ENCODE assay signal across 10 cellular contexts in genomic region chr1:172588296-172589291, GRCh38. TPM values are rescaled to one million over a fixed set of nuclear protein-coding genes. Genes with fewer than 3 reads are reported as not detected.
DNase-seq lines count a peak whose midpoint lies in the region; ATAC-seq lines count a peak whose summit lies in the region.
"Had no signal": no experiment of that assay in that cellular context is flagged by ENCODE, and none has a peak within 500 bp of the region (broad histone marks: within the 10 kb centered on the region; RNA-seq: fewer than 3 reads in every experiment).

No MANE protein-coding gene starts in this region.

- H3K36me3 ChIP-seq in CD8-positive, alpha-beta memory T cell (ENCODE audit: insufficient read depth, low read length), result peaks cover 17% of the 10 kb centered on the region

- no peaks in the 10 kb centered on the region for H3K9me3 ChIP-seq in CD8-positive, alpha-beta memory T cell (ENCODE audit: low read length)

- H3K4me3 ChIP-seq in CD8-positive, alpha-beta memory T cell (ENCODE audit: low read length), result no peak overlapping the region
- H3K4me3 ChIP-seq: cardiac muscle cell had no signal

- H3K4me3 Mint-ChIP-seq in CD8-positive, alpha-beta memory T cell, result no peak overlapping the region
- H3K4me3 Mint-ChIP-seq in activated naive CD8-positive, alpha-beta T cell, result no peak overlapping the region

- CTCF ChIA-PET in CD8-positive, alpha-beta memory T cell (lab: Charles Lee), result no interaction called here

- DNase-seq in CD8-positive, alpha-beta memory T cell, result no peak
- peak; percentile 48 for DNase-seq in HPDE6-E6E7 (ENCODE audit: extremely low spot score)
- peak; percentile 75 to 95 for DNase-seq in lung microvascular endothelial cell (ENCODE audit: low read depth in 2 of 2)
- no peak for DNase-seq in NCI-H1694 treated with DMSO at 0.1 percent for 48 hours (lab: John Stamatoyannopoulos, UW)
- no peak for DNase-seq in NK-92 (lab: John Stamatoyannopoulos, UW; ENCODE audit: unreplicated experiment)
- DNase-seq in SKM-1 (lab: John Stamatoyannopoulos, UW; ENCODE audit: unreplicated experiment), result no peak

- H3K27me3 ChIP-seq in CD8-positive, alpha-beta memory T cell (ENCODE audit: insufficient read depth, low read length, poor library complexity, severe bottlenecking), result no peaks in the 10 kb centered on the region
- H3K27me3 ChIP-seq: cardiac muscle cell had no signal

- peaks cover 14 to 33% (median 21%) of the 10 kb centered on the region in 3 donors for H3K4me1 Mint-ChIP-seq in CD8-positive, alpha-beta memory T cell
- H3K4me1 Mint-ChIP-seq in activated naive CD8-positive, alpha-beta T cell (ENCODE audit: low read depth), result peaks cover 14% of the 10 kb centered on the region

- no peaks in the 10 kb centered on the region for H3K27me3 Mint-ChIP-seq in CD8-positive, alpha-beta memory T cell
- H3K27me3 Mint-ChIP-seq in activated naive CD8-positive, alpha-beta T cell, result no peaks in the 10 kb centered on the region
- H3K27me3 Mint-ChIP-seq: progenitor cell of endocrine pancreas had no signal

- H3K27ac ChIP-seq in CD8-positive, alpha-beta memory T cell (ENCODE audit: low read depth, low read length), result peak overlapping the region; percentile 19
- H3K27ac ChIP-seq: cardiac muscle cell had no signal

- H3K9me3 Mint-ChIP-seq in CD8-positive, alpha-beta memory T cell, result peaks cover 0 to 2% (median 0%) of the 10 kb centered on the region in 5 donors
- no peaks in the 10 kb centered on the region for H3K9me3 Mint-ChIP-seq in activated naive CD8-positive, alpha-beta T cell (ENCODE audit: low read depth)

- peaks cover 10% of the 10 kb centered on the region for H3K4me1 ChIP-seq in CD8-positive, alpha-beta memory T cell (ENCODE audit: insufficient read depth, low read length)

- H3K36me3 Mint-ChIP-seq in CD8-positive, alpha-beta memory T cell, result peaks cover 36 to 67% (median 38%) of the 10 kb centered on the region in 3 donors
- peaks cover 40% of the 10 kb centered on the region for H3K36me3 Mint-ChIP-seq in activated naive CD8-positive, alpha-beta T cell

- POLR2A ChIA-PET in CD8-positive, alpha-beta memory T cell (lab: Charles Lee), result interaction anchor here (0.7 kb wide), 1 partner anchor 186 kb away, joined by 3 read pairs; no protein-coding TSS in a partner anchor

- no peak for ATAC-seq in HG02973 (IDR thresholded peaks at IDR 0.05; ENCODE audit: unreplicated experiment)

- peak overlapping the region in 5 of 8 donors; percentile 2 to 74 (median 65) for H3K27ac Mint-ChIP-seq in CD8-positive, alpha-beta memory T cell
- peak overlapping the region; percentile 72 for H3K27ac Mint-ChIP-seq in activated naive CD8-positive, alpha-beta T cell
- H3K27ac Mint-ChIP-seq: progenitor cell of endocrine pancreas had no signal

RNA-seq across cellular contexts. Expression of gene SUCO, which starts 55.6 kb away (rescaled TPM):
- 10 to 100 TPM; 25.1 to 25.2 TPM for total RNA-seq in CD8-positive, alpha-beta memory T cell
- 15.3 TPM for polyA plus RNA-seq in CD8-positive, alpha-beta memory T cell
- total RNA-seq in lung microvascular endothelial cell, result 12.9 TPM in 2 replicates

Comparison
In these comparisons a context has a peak if more than half of its experiments do, and no peak if none do; other contexts are left out.
1. DNase-seq: peak in HPDE6-E6E7 (single experiment) and lung microvascular endothelial cell (2 of 2); none in CD8-positive, alpha-beta memory T cell (0 of 5), NCI-H1694 treated with DMSO at 0.1 percent for 48 hours (single experiment), NK-92 (single experiment) and SKM-1 (single experiment).